In the genomic region with DNA sequence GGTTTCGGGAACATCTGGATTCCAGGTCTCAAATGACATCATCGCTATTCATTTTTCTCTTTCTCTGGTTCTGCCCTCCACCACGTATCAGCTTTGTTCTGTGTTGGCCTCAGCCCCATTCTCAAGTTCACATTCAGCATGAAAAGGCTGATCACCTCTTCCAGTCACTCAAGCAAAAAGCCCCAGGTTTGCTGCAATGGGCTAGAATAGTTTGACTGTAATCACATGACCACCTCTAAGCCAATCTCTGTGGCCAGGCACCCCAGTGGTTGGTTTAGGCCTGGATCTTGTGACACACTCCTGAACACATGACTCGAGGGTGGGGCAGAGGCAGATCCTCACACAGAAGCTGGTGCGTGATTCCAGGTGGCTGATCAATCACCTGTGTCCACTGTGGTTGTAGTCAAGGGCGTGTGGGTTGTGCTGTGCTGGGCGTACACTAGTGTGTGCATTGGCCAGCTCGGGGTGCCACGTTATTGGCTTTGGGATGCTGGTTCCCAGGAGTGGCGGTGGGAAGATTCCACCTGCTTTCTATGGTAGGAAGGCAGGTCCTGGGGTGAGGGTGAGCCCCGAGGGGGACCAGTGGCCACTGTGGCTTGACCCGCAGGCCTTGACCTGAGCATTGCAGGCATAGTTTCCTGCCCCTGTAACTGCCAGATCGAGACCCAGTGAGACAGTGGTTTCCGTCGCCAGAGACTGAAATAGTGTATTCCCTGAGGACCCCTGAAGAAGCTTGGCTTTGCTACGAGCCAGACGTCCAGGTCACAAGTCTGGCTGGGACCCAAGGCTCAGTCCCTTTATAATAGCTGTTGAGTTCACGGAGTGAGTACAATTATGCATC, we compare ENCODE assay signal across 8 cellular contexts. TPM values are rescaled to one million over a fixed set of nuclear protein-coding genes. Genes with fewer than 3 reads are reported as not detected.
DNase-seq lines count a peak whose midpoint lies in the region; ATAC-seq and TF ChIP-seq lines count a peak whose summit lies in the region.

No MANE protein-coding gene starts in this region.

- H3K36me3 Mint-ChIP-seq in activated naive CD8-positive, alpha-beta T cell treated with anti-CD3 and anti-CD28 coated beads, Interleukin-2, amount 50 U/mL, for 24 hours (ENCODE audit: low read depth) = peaks cover 11% of the 10 kb centered on the region

- TF ChIP-seq EP300 in suprapubic skin (IDR thresholded peaks at IDR 0.05) = no peak
- TF ChIP-seq EP300 in tibial nerve (IDR thresholded peaks at IDR 0.05) = peak in 1 of 2 donors; percentile 6

- peak overlapping the region; percentile 7 for H3K27ac Mint-ChIP-seq in activated naive CD8-positive, alpha-beta T cell treated with anti-CD3 and anti-CD28 coated beads, Interleukin-2, amount 50 U/mL, for 24 hours

- peak; percentile 86 for ATAC-seq in HG02973 (IDR thresholded peaks at IDR 0.05; ENCODE audit: unreplicated experiment)
- ATAC-seq in activated naive CD8-positive, alpha-beta T cell treated with anti-CD3 and anti-CD28 coated beads, Interleukin-2, amount 50 U/mL, for 24 hours = peak; percentile 67

- H3K9me3 Mint-ChIP-seq in activated naive CD8-positive, alpha-beta T cell treated with anti-CD3 and anti-CD28 coated beads, Interleukin-2, amount 50 U/mL, for 24 hours = no peaks in the 10 kb centered on the region

- H3K4me3 ChIP-seq in suprapubic skin = no peak overlapping the region
- H3K4me3 ChIP-seq in tibial nerve = no peak overlapping the region

- no peaks in the 10 kb centered on the region for H3K27me3 Mint-ChIP-seq in activated naive CD8-positive, alpha-beta T cell treated with anti-CD3 and anti-CD28 coated beads, Interleukin-2, amount 50 U/mL, for 24 hours

- peaks cover 6% of the 10 kb centered on the region for H3K36me3 ChIP-seq in suprapubic skin
- peaks cover 0 to 35% (median 0%) of the 10 kb centered on the region in 3 donors for H3K36me3 ChIP-seq in tibial nerve

- WGBS in suprapubic skin = 76% methylated on average over 4 of the region's 18 CpGs
- 57 to 78% methylated on average over 13 to 17 of the region's 18 CpGs for WGBS in tibial nerve, 2 donors

- H3K4me1 Mint-ChIP-seq in activated naive CD8-positive, alpha-beta T cell treated with anti-CD3 and anti-CD28 coated beads, Interleukin-2, amount 50 U/mL, for 24 hours = peaks cover 33% of the 10 kb centered on the region

- H3K4me3 Mint-ChIP-seq in activated naive CD8-positive, alpha-beta T cell treated with anti-CD3 and anti-CD28 coated beads, Interleukin-2, amount 50 U/mL, for 24 hours = no peak overlapping the region

- TF ChIP-seq POLR2A in suprapubic skin (IDR thresholded peaks at IDR 0.05) (no peak), tibial nerve (IDR thresholded peaks at IDR 0.05) (no peak)

- TF ChIP-seq CTCF in suprapubic skin (IDR thresholded peaks at IDR 0.05) = no peak
- TF ChIP-seq CTCF in tibial nerve (IDR thresholded peaks at IDR 0.05) = no peak

- H3K9me3 ChIP-seq in suprapubic skin (no peaks in the 10 kb centered on the region), tibial nerve (no peaks in the 10 kb centered on the region)

- H3K27me3 ChIP-seq in suprapubic skin (no peaks in the 10 kb centered on the region), tibial nerve (no peaks in the 10 kb centered on the region)

- H3K4me1 ChIP-seq in suprapubic skin (peaks cover 25% of the 10 kb centered on the region), tibial nerve (peaks cover 0 to 71% (median 3%) of the 10 kb centered on the region in 4 donors)

- H3K27ac ChIP-seq in suprapubic skin (peak overlapping the region; percentile 15), tibial nerve (peak overlapping the region in 2 of 4 donors; percentile 62 to 71)

- peak; percentile 13 for DNase-seq in stimulated activated CD4-positive, alpha-beta T cell treated with anti-CD3 and anti-CD28 coated beads, Interleukin-15, amount 100 ng/mL, for 24 hours
- DNase-seq in stimulated activated CD4-positive, alpha-beta T cell treated with anti-CD3 and anti-CD28 coated beads, Interleukin-4, amount 100 ng/mL, for 1 hour = no peak
- no peak for DNase-seq in activated naive CD8-positive, alpha-beta T cell treated with anti-CD3 and anti-CD28 coated beads, Interleukin-2, amount 50 U/mL, for 24 hours
- DNase-seq in suprapubic skin (ENCODE audit: low spot score in 2 of 2) (no peak), NCI-H146 treated with DMSO at 0.1 percent for 48 hours (lab: John Stamatoyannopoulos, UW; ENCODE audit: unreplicated experiment) (no peak), tibial nerve (ENCODE audit: low spot score in 2 of 2) (no peak)
- no peak for DNase-seq in stimulated activated naive CD4-positive, alpha-beta T cell treated with Interleukin-2 at 50 U/mL for 16 hours (lab: John Stamatoyannopoulos, UW)

RNA-seq across cellular contexts. Expression of gene EEF2K, which starts 12.0 kb away (rescaled TPM):
- 100 to 1,000 TPM in 1 of 4 donors, 10 to 100 TPM in 3; 50.9 to 194 (median 73.8) TPM for total RNA-seq in suprapubic skin
- 10 to 100 TPM; 42.8 to 90.8 (median 50.3) TPM for total RNA-seq in tibial nerve

RNA-seq across cellular contexts. Expression of gene SDR42E2, which starts 55.8 kb away (rescaled TPM):
- total RNA-seq in suprapubic skin (not detected), tibial nerve (not detected)
